17 cellular contexts compared by ENCODE assay signal in genomic region chr11:78541537-78541936, GRCh38.
"Had no signal": no experiment of that assay in that cellular context is flagged by ENCODE, and none has a peak within 500 bp of the region (broad histone marks: within the 10 kb centered on the region; RNA-seq: fewer than 3 reads in every experiment).

No MANE protein-coding gene starts in this region.

- H3K27ac Mint-ChIP-seq: activated B cell treated with CpG ODN at 0.5 μM for 24 hours; activated CD4-positive, alpha-beta memory T cell treated with anti-CD3 and anti-CD28 coated beads for 36 hours; activated naive CD4-positive, alpha-beta T cell treated with anti-CD3 and anti-CD28 coated beads, Interleukin-2, amount 50 U/mL, for 72 hours; activated T-helper 1 cell treated with anti-CD3 and anti-CD28 coated beads, Interleukin-12 subunit alpha, Interleukin-12 subunit beta, Interleukin-2, Interleukin-4 antibody, amounts not matched to agents 30 ng/mL and 10 ng/mL and 1 ng/mL, durations not matched to agents 14 hours and 24 hours and 36 hours had no signal

- H3K27ac ChIP-seq: adrenal gland, gastroesophageal sphincter, heart right ventricle, upper lobe of right lung had no signal

- H3K4me3 ChIP-seq: adrenal gland, gastroesophageal sphincter, heart right ventricle, mucosa of descending colon, upper lobe of right lung had no signal

- H3K9me3 ChIP-seq: adrenal gland, gastroesophageal sphincter, heart right ventricle, mucosa of descending colon, upper lobe of right lung had no signal

- H3K9me3 Mint-ChIP-seq: activated B cell treated with CpG ODN at 0.5 μM for 24 hours; activated CD4-positive, alpha-beta memory T cell treated with anti-CD3 and anti-CD28 coated beads for 36 hours; naive B cell had no signal

- H3K4me1 Mint-ChIP-seq: neural crest cell had no signal

- H3K4me3 Mint-ChIP-seq: activated CD4-positive, alpha-beta memory T cell treated with anti-CD3 and anti-CD28 coated beads for 36 hours; activated T-helper 1 cell treated with anti-CD3 and anti-CD28 coated beads, Interleukin-12 subunit alpha, Interleukin-12 subunit beta, Interleukin-2, Interleukin-4 antibody, amounts not matched to agents 30 ng/mL and 10 ng/mL and 1 ng/mL, durations not matched to agents 14 hours and 24 hours and 36 hours; neural crest cell had no signal

- H3K27me3 Mint-ChIP-seq: activated B cell treated with CpG ODN at 0.5 μM for 24 hours; activated CD4-positive, alpha-beta memory T cell treated with anti-CD3 and anti-CD28 coated beads for 36 hours; naive B cell; progenitor cell of endocrine pancreas had no signal

- H3K27me3 ChIP-seq: adrenal gland, gastroesophageal sphincter, heart right ventricle, upper lobe of right lung had no signal

- ATAC-seq: activated naive CD4-positive, alpha-beta T cell treated with anti-CD3 and anti-CD28 coated beads, Interleukin-2, amount 50 U/mL, for 72 hours; esophagus mucosa; gastroesophageal sphincter; heart right ventricle; mucosa of descending colon; upper lobe of right lung had no signal

- DNase-seq: activated B cell treated with CpG ODN at 0.5 μM for 24 hours; activated CD4-positive, alpha-beta memory T cell treated with anti-CD3 and anti-CD28 coated beads for 36 hours; activated CD4-positive, alpha-beta T cell treated with anti-CD3 and anti-CD28 coated beads for 4 hours; activated gamma-delta T cell treated with Interleukin-2 at 50 U/mL for 16 hours; activated T-cell treated with anti-CD3 and anti-CD28 coated beads for 4 hours; adrenal gland; effector CD4-positive, alpha-beta T cell; heart right ventricle; mucosa of descending colon; naive B cell; upper lobe of right lung had no signal

- H3K4me1 ChIP-seq: adrenal gland had no signal
